Comparison of ENCODE assay signal across 8 cellular contexts in the genomic region with DNA sequence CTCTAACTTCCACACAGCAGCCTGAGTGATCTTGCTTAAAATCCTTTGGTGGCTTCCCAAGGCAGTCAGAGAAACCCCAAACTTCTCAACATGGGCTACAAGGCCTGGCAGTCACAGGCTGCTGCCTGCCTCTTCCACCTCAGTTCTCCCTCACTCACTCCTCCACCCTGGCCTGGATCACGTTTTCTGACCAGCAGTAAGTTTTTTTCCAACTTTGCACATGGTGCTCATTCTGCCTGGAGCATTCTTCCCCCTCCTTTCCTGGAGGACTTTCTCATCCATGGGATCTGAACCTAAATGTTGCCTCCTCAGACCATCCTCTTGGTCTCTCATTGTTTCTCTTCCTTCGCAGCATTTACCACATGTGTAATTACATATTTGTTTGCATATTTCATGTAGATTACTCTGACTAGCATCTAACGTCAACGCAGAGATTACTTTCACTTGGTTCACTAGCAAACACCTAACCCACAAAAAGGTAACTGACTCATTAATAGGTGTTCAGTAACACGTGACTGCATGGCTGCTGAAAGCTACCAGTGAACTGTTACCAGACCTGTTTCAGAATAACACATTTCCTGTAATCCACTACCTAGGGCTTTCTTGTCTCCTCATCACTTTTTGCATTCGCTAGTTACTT. TPM values are rescaled to one million over a fixed set of nuclear protein-coding genes. Genes with fewer than 3 reads are reported as not detected.
DNase-seq lines count a peak whose midpoint lies in the region; ATAC-seq and TF ChIP-seq lines count a peak whose summit lies in the region.

No MANE protein-coding gene starts in this region.

- peaks cover 98% of the 10 kb centered on the region for H4K20me1 ChIP-seq in BLaER1

- peak; percentile 81 for DNase-seq in activated effector memory CD4-positive, alpha-beta T cell treated with anti-CD3 and anti-CD28 coated beads, Interleukin-2, amount 50 U/mL, for 16 hours
- DNase-seq in spleen (no peak), NCI-H1092 treated with DMSO at 0.1 percent for 48 hours (lab: John Stamatoyannopoulos, UW) (no peak), SIG-M5 (lab: John Stamatoyannopoulos, UW) (no peak), NCI-H446 treated with DMSO at 0.1 percent for 48 hours (lab: John Stamatoyannopoulos, UW) (no peak)

- TF ChIP-seq POLR2A in spleen (IDR thresholded peaks at IDR 0.05): no peak

- intact Hi-C loops in spleen (cut with DNase I; ENCODE audit: low total_unique reads): no loop called here

- no peak for TF ChIP-seq CTCF in spleen (IDR thresholded peaks at IDR 0.05 in 8 of 11, conservative IDR thresholded peaks at IDR 0.05 in 3 of 11)

- WGBS in spleen, 5 donors: 48 to 60% (median 52%) methylated on average over 6 of the region's 6 CpGs

- peaks cover 64% of the 10 kb centered on the region for H3K36me3 ChIP-seq in BLaER1
- peaks cover 0 to 18% (median 0%) of the 10 kb centered on the region in 6 donors for H3K36me3 ChIP-seq in spleen

- H3K4me1 ChIP-seq in BLaER1 (peaks cover 71% of the 10 kb centered on the region), spleen (peaks cover 87 to 100% (median 100%) of the 10 kb centered on the region in 6 donors)

- H3K9me3 ChIP-seq in BLaER1 (no peaks in the 10 kb centered on the region), spleen (no peaks in the 10 kb centered on the region)

- H3K4me2 ChIP-seq in BLaER1: peak overlapping the region; percentile 7; the same call in 1 of the 2 replicates

- no peak overlapping the region for H3K9ac ChIP-seq in BLaER1

- H3K27me3 ChIP-seq in BLaER1 (no peaks in the 10 kb centered on the region), spleen (replicated peaks in 1 of 7) (no peaks in the 10 kb centered on the region)

- H3K27ac ChIP-seq in BLaER1: no peak overlapping the region
- H3K27ac ChIP-seq in spleen: peak overlapping the region; percentile 54 to 100 (median 66)

- ATAC-seq in GM19455 (IDR thresholded peaks at IDR 0.05; ENCODE audit: unreplicated experiment) (peak; percentile 70), HG03469 (IDR thresholded peaks at IDR 0.05; ENCODE audit: unreplicated experiment) (peak; percentile 64)

- no peak overlapping the region for H3K4me3 ChIP-seq in BLaER1
- no peak overlapping the region for H3K4me3 ChIP-seq in spleen

RNA-seq across cellular contexts. Expression of gene GNA13, which starts 17.1 kb away (rescaled TPM):
- total RNA-seq in spleen: 100 to 1,000 TPM in 3 of 7 donors, 10 to 100 TPM in 4; 69.5 to 125 (median 84.5) TPM
- 10 to 100 TPM; 20.5 to 37.5 (median 25.4) TPM for polyA plus RNA-seq in spleen
